ENCODE assay signal across 8 cellular contexts in genomic region chr4:52983563-52984303, GRCh38.
A peak's percentile ranks its signal among the peaks of the same experiment; 100 is the strongest.
DNase-seq lines count a peak whose midpoint lies in the region; ATAC-seq and TF ChIP-seq lines count a peak whose summit lies in the region.

No MANE protein-coding gene starts in this region.

- TF ChIP-seq CTCF in A673 (conservative IDR thresholded peaks at IDR 0.05; ENCODE audit: low read depth, low read length) = peak; percentile 56
- peak; percentile 45 for TF ChIP-seq CTCF in GM12865 (IDR thresholded peaks at IDR 0.05; ENCODE audit: insufficient read depth, low read depth, low read length, missing control alignments)
- peak; percentile 63 for TF ChIP-seq CTCF in brain microvascular endothelial cell (IDR thresholded peaks at IDR 0.05; ENCODE audit: low read depth, low read length, missing control alignments)
- peak; percentile 45 to 70 (median 58) for TF ChIP-seq CTCF in thyroid gland (IDR thresholded peaks at IDR 0.05)

- no peaks in the 10 kb centered on the region for H3K27me3 ChIP-seq in A673 (replicated peaks; ENCODE audit: insufficient read depth, low read depth, low read length, poor library complexity)
- H3K27me3 ChIP-seq in brain microvascular endothelial cell (replicated peaks) = no peaks in the 10 kb centered on the region
- H3K27me3 ChIP-seq in thyroid gland = no peaks in the 10 kb centered on the region

- BruUV-seq in A673 (replicated peaks; lab: Mats Ljungman, UMichigan) = no TSS peak

- H3K27ac ChIP-seq in A673 (ENCODE audit: low read depth, low read length, poor library complexity, severe bottlenecking) (no peak overlapping the region), brain microvascular endothelial cell (no peak overlapping the region), thyroid gland (no peak overlapping the region)

- H3K4me3 ChIP-seq in A673 (ENCODE audit: low read depth, low read length, poor library complexity, severe bottlenecking) (no peak overlapping the region), GM12865 (ENCODE audit: low read depth, low read length) (no peak overlapping the region), brain microvascular endothelial cell (ENCODE audit: low read depth, low read length) (no peak overlapping the region), thyroid gland (replicated peaks in 1 of 3) (no peak overlapping the region)

- H3K9me3 ChIP-seq in A673 (ENCODE audit: low read depth, low read length, poor library complexity, severe bottlenecking) (no peaks in the 10 kb centered on the region), thyroid gland (no peaks in the 10 kb centered on the region)

- TF ChIP-seq POLR2A in thyroid gland (IDR thresholded peaks at IDR 0.05) = no peak

- DNase-seq in A673 (ENCODE audit: low spot score) = peak; percentile 49
- DNase-seq in GM12865 (ENCODE audit: low read depth) = peak; percentile 50
- peak; percentile 87 for DNase-seq in NCI-H526 treated with DMSO at 0.1 percent for 48 hours (lab: John Stamatoyannopoulos, UW)
- peak; percentile 45 for DNase-seq in brain microvascular endothelial cell
- peak; percentile 90 for DNase-seq in inferior parietal cortex (ENCODE audit: extremely low spot score)
- no peak for DNase-seq in thyroid gland
- no peak for DNase-seq in effector CD8-positive, alpha-beta T cell (lab: John Stamatoyannopoulos, UW)

- intact Hi-C loops in A673 (cut with micrococcal nuclease; ENCODE audit: unreplicated experiment) = loop anchor here (2.0 to 10.0 kb wide), 5 partner anchors 261 to 1251 kb away; no protein-coding TSS in a partner anchor
- intact Hi-C loops in thyroid gland (cut with DNase I) = loop anchor here (5.0 kb wide), 2 partner anchors 436 to 751 kb away; no protein-coding TSS in a partner anchor

- no peaks in the 10 kb centered on the region for H3K4me1 ChIP-seq in A673 (ENCODE audit: insufficient read depth, low read length, poor library complexity, severe bottlenecking)
- H3K4me1 ChIP-seq in thyroid gland = no peaks in the 10 kb centered on the region

- no peaks in the 10 kb centered on the region for H3K36me3 ChIP-seq in A673 (ENCODE audit: insufficient read depth, low read length, poor library complexity, severe bottlenecking)
- no peaks in the 10 kb centered on the region for H3K36me3 ChIP-seq in brain microvascular endothelial cell (replicated peaks)
- H3K36me3 ChIP-seq in thyroid gland = no peaks in the 10 kb centered on the region

- CTCF ChIA-PET in A673 (lab: Charles Lee) = interaction anchor here (0.6 to 1.4 kb wide), 3 partner anchors 438 to 1250 kb away, joined by 3 to 6 read pairs (median 5); no protein-coding TSS in a partner anchor

- peak; percentile 49 for ATAC-seq in HG03442 (IDR thresholded peaks at IDR 0.05; ENCODE audit: unreplicated experiment)

- in situ Hi-C loops in brain microvascular endothelial cell (cut with HindIII; ENCODE audit: low pct_ligation_motif_present, low sequenced_read_pairs) = no loop called here

- POLR2A ChIA-PET in A673 (lab: Charles Lee; ENCODE audit: low non-redundant PET) = no interaction called here

- WGBS in thyroid gland, 2 donors = 2% methylated on average over 1 of the region's 1 CpG

Comparison
In these comparisons a context has a peak if more than half of its experiments do, and no peak if none do; other contexts are left out.
1. DNase-seq: peak in A673 (single experiment), GM12865 (single experiment), NCI-H526 treated with DMSO at 0.1 percent for 48 hours (single experiment), brain microvascular endothelial cell (single experiment) and inferior parietal cortex (single experiment); none in thyroid gland (0 of 2) and effector CD8-positive, alpha-beta T cell (single experiment).
2. Peak in every context shown above with its lines, with median percentiles within 50 percentile points of each other: CTCF ChIP-seq.